8 cellular contexts compared by ENCODE assay signal in the genomic region with DNA sequence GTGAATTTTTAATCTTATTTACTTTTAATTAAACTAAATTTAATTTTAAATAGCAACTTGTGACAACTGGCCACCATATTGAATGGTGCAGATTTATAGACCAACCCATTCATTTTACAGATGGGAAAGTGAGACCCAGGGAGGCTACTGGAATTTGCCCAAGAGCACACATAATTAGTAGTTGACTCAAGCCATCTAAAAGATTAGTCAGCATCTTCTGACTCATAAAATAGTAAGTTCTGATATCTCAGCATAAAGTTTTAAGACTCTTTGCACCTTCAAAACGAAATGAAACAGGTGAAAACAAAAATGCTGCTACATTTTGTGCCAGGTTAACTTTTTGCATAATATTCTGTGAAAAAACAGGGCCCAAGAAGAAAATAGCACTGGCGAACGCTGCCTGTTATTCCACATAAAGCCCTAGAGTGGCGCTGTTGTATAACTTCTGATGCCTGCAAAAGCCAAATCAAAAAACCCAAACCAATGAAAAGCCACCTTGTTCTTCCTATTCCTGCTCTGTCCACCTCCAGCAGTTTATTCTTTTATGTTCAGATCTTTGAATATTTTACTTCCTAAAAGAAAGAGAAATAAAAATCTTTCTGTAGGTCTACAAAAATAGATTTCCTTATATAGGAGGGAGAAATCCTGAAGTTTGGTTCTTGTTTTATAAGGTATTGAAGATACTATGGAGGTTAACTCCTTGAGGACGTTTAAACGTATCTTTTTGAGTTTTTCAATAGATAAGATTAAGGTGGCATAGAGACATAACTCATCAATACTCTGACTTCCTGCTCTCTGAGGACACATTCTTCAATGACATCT.
DNase-seq lines count a peak whose midpoint lies in the region; ATAC-seq and TF ChIP-seq lines count a peak whose summit lies in the region.

No MANE protein-coding gene starts in this region.

- no TSS peak for BruUV-seq in PC-3 (replicated peaks; lab: Mats Ljungman, UMichigan)

- no peaks in the 10 kb centered on the region for H3K79me2 ChIP-seq in PC-3 (ENCODE audit: low read length)

- no peaks in the 10 kb centered on the region for H3K9me3 ChIP-seq in AG04450 (ENCODE audit: control insufficient read depth, insufficient read depth, low read length)
- H3K9me3 ChIP-seq in PC-3 (ENCODE audit: low read length): no peaks in the 10 kb centered on the region

- H3K27ac ChIP-seq in AG04450 (ENCODE audit: low read depth, low read length): no peak overlapping the region
- no peak overlapping the region for H3K27ac ChIP-seq in PC-3 (ENCODE audit: low read length)

- H3K36me3 ChIP-seq in PC-3 (ENCODE audit: low read depth, low read length): no peaks in the 10 kb centered on the region

- POLR2A ChIA-PET in AG04450 (lab: Yijun Ruan, JAX): no interaction called here
- POLR2A ChIA-PET in PC-3 (lab: Charles Lee; ENCODE audit: unreplicated experiment): no interaction called here

- H3K27me3 ChIP-seq in AG04450 (ENCODE audit: control insufficient read depth, insufficient read depth, low read length) (no peaks in the 10 kb centered on the region), PC-3 (ENCODE audit: low read length) (no peaks in the 10 kb centered on the region)

- ATAC-seq in GM18867 (IDR thresholded peaks at IDR 0.05; ENCODE audit: unreplicated experiment) (peak; percentile 53), PC-3 (peak; percentile 49), omental fat pad (ENCODE audit: low FRiP score) (peak; percentile 59), GM21786 (IDR thresholded peaks at IDR 0.05; ENCODE audit: unreplicated experiment) (no peak)

- H3K4me3 ChIP-seq in AG04450 (ENCODE audit: low read depth, low read length) (no peak overlapping the region), LNCaP clone FGC (ENCODE audit: low read depth, low read length) (no peak overlapping the region), PC-3 (ENCODE audit: low read length) (peak overlapping the region; percentile 58)

- H3K9ac ChIP-seq in PC-3 (ENCODE audit: low read length): no peak overlapping the region

- no peaks in the 10 kb centered on the region for H3K9me2 ChIP-seq in PC-3 (replicated peaks; ENCODE audit: low read length)

- H3F3A ChIP-seq in PC-3 (ENCODE audit: low read length, unreplicated experiment): no peaks in the 10 kb centered on the region

- TF ChIP-seq CTCF in AG04450 (IDR thresholded peaks at IDR 0.05; ENCODE audit: low read depth, low read length): peak; percentile 72
- TF ChIP-seq CTCF in LNCaP clone FGC (IDR thresholded peaks at IDR 0.05; ENCODE audit: control insufficient read depth, extremely low read depth, insufficient read depth): peak; percentile 74
- TF ChIP-seq CTCF in PC-3 (conservative IDR thresholded peaks at IDR 0.05; ENCODE audit: low read depth, low read length): peak; percentile 96
- no peak for TF ChIP-seq CTCF in omental fat pad (IDR thresholded peaks at IDR 0.05)

- peak overlapping the region; percentile 80 for H3K4me2 ChIP-seq in PC-3 (ENCODE audit: low read length)

- CTCF ChIA-PET in AG04450 (lab: Charles Lee): no interaction called here
- CTCF ChIA-PET in PC-3 (lab: Charles Lee): interaction anchor here (0.9 kb wide), 1 partner anchor 110 kb away, joined by 3 read pairs; no protein-coding TSS in a partner anchor

- intact Hi-C loops in PC-3 (cut with micrococcal nuclease): loop anchor here (1.0 to 5.0 kb wide), 3 partner anchors 117 to 1483 kb away; no protein-coding TSS in a partner anchor

- peak overlapping the region; percentile 64 for H2AFZ ChIP-seq in PC-3 (ENCODE audit: low read length)

- no peak for TF ChIP-seq POLR2A in erythroblast (IDR thresholded peaks at IDR 0.05; ENCODE audit: low read length)

- H3K4me1 ChIP-seq in PC-3 (ENCODE audit: insufficient read depth, low read length): peaks cover 34% of the 10 kb centered on the region

- no peak for DNase-seq in AG04450 (ENCODE audit: low read depth, low spot score)
- DNase-seq in LNCaP clone FGC (ENCODE audit: low read depth): no peak
- peak; percentile 75 for DNase-seq in PC-3
- DNase-seq in erythroblast (lab: John Stamatoyannopoulos, UW): peak; percentile 24 to 53
- DNase-seq in omental fat pad (ENCODE audit: low spot score): no peak
- DNase-seq in epidermal melanocyte (ENCODE audit: insufficient read length, low spot score): no peak

- no peaks in the 10 kb centered on the region for H4K20me1 ChIP-seq in PC-3 (ENCODE audit: low read length)

Comparison
In these comparisons a context has a peak if more than half of its experiments do, and no peak if none do; other contexts are left out.
1. DNase-seq: peak in PC-3 (single experiment) and erythroblast (2 of 2); none in AG04450 (single experiment), LNCaP clone FGC (single experiment), omental fat pad (single experiment) and epidermal melanocyte (single experiment).
2. CTCF ChIP-seq: peak in AG04450 (single experiment), LNCaP clone FGC (single experiment) and PC-3 (single experiment); none in omental fat pad (0 of 3).